Comparison of ENCODE assay signal across 1 cellular context in genomic region chr9:120919639-120920494, GRCh38.
TF ChIP-seq lines count a peak whose summit lies in the region.

No MANE protein-coding gene starts in this region.

TF ChIP-seq in K562, 482 proteins besides CTCF, POLR2A, EP300 and RAD21 (continues in another document):
- TF ChIP-seq CREB1 (IDR thresholded peaks at IDR 0.05) (no peak), CREB1 (CRISPR knock-in tag; IDR thresholded peaks at IDR 0.05) (no peak), SMC3 (conservative IDR thresholded peaks at IDR 0.05; ENCODE audit: insufficient read depth, low read depth, low read length) (no peak), KDM1A (IDR thresholded peaks at IDR 0.05) (0 out of 4 replicates have a peak, but pooled peaks have one; percentile 31 to 37), ZNF282 (CRISPR knock-in tag; IDR thresholded peaks at IDR 0.05) (no peak), CCAR2 (IDR thresholded peaks at IDR 0.05; ENCODE audit: low read depth, low read length) (no peak), SMARCE1 (IDR thresholded peaks at IDR 0.05) (no peak), BCOR (IDR thresholded peaks at IDR 0.05) (peak; percentile 59), SREBF2 (CRISPR knock-in tag; IDR thresholded peaks at IDR 0.05) (no peak), ZNF318 (IDR thresholded peaks at IDR 0.05; ENCODE audit: borderline replicate concordance in 1 of 2, low read depth in 1 of 2) (no peak), NR2C2 (CRISPR knock-in tag; IDR thresholded peaks at IDR 0.05) (no peak), NR2C2 (tag; IDR thresholded peaks at IDR 0.05) (0 out of 2 replicates have a peak, but pooled peaks have one; percentile 19), BRF1 (IDR thresholded peaks at IDR 0.05; ENCODE audit: borderline replicate concordance, extremely low read depth, insufficient read length) (no peak), MEF2D (tag; conservative IDR thresholded peaks at IDR 0.05; ENCODE audit: low read depth) (no peak), ZNF217 (CRISPR knock-in tag; IDR thresholded peaks at IDR 0.05) (no peak), CHD1 (IDR thresholded peaks at IDR 0.05; ENCODE audit: low read length) (no peak), ZNF324 (CRISPR knock-in tag; IDR thresholded peaks at IDR 0.05) (no peak), ZFP36 (IDR thresholded peaks at IDR 0.05; ENCODE audit: low read depth, low read length, partially characterized antibody) (peak; percentile 97), ZNF830 (CRISPR knock-in tag; IDR thresholded peaks at IDR 0.05) (no peak), POLR2H (tag; IDR thresholded peaks at IDR 0.05; ENCODE audit: low read depth) (no peak), ZKSCAN1 (IDR thresholded peaks at IDR 0.05; ENCODE audit: low read depth, low read length) (no peak), RBFOX2 (IDR thresholded peaks at IDR 0.05; ENCODE audit: low read depth, low read length) (no peak), CEBPG (CRISPR knock-in tag; IDR thresholded peaks at IDR 0.05) (peak; percentile 87), CEBPG (tag; conservative IDR thresholded peaks at IDR 0.05 in 1 of 2, IDR thresholded peaks at IDR 0.05 in 1 of 2) (peak; percentile 75 to 92), CEBPB (tag; IDR thresholded peaks at IDR 0.05) (peak; percentile 89), ATF7 (IDR thresholded peaks at IDR 0.05) (peak; percentile 28; the same call in 1 of the 2 replicates), RBM25 (IDR thresholded peaks at IDR 0.05; ENCODE audit: low read depth, low read length, severe bottlenecking) (peak; percentile 59), ZNF436 (CRISPR knock-in tag; IDR thresholded peaks at IDR 0.05) (peak; percentile 54; the same call in 1 of the 2 replicates), TBL1XR1 (IDR thresholded peaks at IDR 0.05; ENCODE audit: low read length in 2 of 2) (no peak), WHSC1 (IDR thresholded peaks at IDR 0.05; ENCODE audit: low read length) (no peak), ZKSCAN3 (CRISPR knock-in tag; IDR thresholded peaks at IDR 0.05) (no peak), ATF3 (IDR thresholded peaks at IDR 0.05) (peak; percentile 91), ATF3 (CRISPR knock-in tag; conservative IDR thresholded peaks at IDR 0.05) (no peak), ZKSCAN8 (CRISPR knock-in tag; IDR thresholded peaks at IDR 0.05) (no peak), BRF2 (IDR thresholded peaks at IDR 0.05; ENCODE audit: borderline replicate concordance, insufficient read depth, insufficient read length) (no peak), JUN (IDR thresholded peaks at IDR 0.05; ENCODE audit: borderline replicate concordance, low read depth, low read length) (no peak), JUN (CRISPR knock-in tag; IDR thresholded peaks at IDR 0.05; ENCODE audit: borderline replicate concordance) (no peak), MEIS2 (IDR thresholded peaks at IDR 0.05; ENCODE audit: partially characterized antibody) (no peak), STAT5A (IDR thresholded peaks at IDR 0.05; ENCODE audit: borderline replicate concordance, low read length) (no peak), CBX1 (IDR thresholded peaks at IDR 0.05; ENCODE audit: low read depth) (no peak), RHOXF2B (CRISPR knock-in tag; conservative IDR thresholded peaks at IDR 0.05) (no peak)
- TF ChIP-seq, protein P1, sequence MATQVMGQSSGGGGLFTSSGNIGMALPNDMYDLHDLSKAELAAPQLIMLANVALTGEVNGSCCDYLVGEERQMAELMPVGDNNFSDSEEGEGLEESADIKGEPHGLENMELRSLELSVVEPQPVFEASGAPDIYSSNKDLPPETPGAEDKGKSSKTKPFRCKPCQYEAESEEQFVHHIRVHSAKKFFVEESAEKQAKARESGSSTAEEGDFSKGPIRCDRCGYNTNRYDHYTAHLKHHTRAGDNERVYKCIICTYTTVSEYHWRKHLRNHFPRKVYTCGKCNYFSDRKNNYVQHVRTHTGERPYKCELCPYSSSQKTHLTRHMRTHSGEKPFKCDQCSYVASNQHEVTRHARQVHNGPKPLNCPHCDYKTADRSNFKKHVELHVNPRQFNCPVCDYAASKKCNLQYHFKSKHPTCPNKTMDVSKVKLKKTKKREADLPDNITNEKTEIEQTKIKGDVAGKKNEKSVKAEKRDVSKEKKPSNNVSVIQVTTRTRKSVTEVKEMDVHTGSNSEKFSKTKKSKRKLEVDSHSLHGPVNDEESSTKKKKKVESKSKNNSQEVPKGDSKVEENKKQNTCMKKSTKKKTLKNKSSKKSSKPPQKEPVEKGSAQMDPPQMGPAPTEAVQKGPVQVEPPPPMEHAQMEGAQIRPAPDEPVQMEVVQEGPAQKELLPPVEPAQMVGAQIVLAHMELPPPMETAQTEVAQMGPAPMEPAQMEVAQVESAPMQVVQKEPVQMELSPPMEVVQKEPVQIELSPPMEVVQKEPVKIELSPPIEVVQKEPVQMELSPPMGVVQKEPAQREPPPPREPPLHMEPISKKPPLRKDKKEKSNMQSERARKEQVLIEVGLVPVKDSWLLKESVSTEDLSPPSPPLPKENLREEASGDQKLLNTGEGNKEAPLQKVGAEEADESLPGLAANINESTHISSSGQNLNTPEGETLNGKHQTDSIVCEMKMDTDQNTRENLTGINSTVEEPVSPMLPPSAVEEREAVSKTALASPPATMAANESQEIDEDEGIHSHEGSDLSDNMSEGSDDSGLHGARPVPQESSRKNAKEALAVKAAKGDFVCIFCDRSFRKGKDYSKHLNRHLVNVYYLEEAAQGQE (CRISPR knock-in tag; IDR thresholded peaks at IDR 0.05; ENCODE audit: low read depth) = no peak
- TF ChIP-seq, protein P2, sequence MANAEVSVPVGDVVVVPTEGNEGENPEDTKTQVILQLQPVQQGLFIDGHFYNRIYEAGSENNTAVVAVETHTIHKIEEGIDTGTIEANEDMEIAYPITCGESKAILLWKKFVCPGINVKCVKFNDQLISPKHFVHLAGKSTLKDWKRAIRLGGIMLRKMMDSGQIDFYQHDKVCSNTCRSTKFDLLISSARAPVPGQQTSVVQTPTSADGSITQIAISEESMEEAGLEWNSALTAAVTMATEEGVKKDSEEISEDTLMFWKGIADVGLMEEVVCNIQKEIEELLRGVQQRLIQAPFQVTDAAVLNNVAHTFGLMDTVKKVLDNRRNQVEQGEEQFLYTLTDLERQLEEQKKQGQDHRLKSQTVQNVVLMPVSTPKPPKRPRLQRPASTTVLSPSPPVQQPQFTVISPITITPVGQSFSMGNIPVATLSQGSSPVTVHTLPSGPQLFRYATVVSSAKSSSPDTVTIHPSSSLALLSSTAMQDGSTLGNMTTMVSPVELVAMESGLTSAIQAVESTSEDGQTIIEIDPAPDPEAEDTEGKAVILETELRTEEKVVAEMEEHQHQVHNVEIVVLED (CRISPR knock-in tag; IDR thresholded peaks at IDR 0.05) = no peak
- TF ChIP-seq, protein P3, sequence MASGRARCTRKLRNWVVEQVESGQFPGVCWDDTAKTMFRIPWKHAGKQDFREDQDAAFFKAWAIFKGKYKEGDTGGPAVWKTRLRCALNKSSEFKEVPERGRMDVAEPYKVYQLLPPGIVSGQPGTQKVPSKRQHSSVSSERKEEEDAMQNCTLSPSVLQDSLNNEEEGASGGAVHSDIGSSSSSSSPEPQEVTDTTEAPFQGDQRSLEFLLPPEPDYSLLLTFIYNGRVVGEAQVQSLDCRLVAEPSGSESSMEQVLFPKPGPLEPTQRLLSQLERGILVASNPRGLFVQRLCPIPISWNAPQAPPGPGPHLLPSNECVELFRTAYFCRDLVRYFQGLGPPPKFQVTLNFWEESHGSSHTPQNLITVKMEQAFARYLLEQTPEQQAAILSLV (tag; IDR thresholded peaks at IDR 0.05) = peak; percentile 19; the same call in 1 of the 2 replicates
- TF ChIP-seq, protein P4, sequence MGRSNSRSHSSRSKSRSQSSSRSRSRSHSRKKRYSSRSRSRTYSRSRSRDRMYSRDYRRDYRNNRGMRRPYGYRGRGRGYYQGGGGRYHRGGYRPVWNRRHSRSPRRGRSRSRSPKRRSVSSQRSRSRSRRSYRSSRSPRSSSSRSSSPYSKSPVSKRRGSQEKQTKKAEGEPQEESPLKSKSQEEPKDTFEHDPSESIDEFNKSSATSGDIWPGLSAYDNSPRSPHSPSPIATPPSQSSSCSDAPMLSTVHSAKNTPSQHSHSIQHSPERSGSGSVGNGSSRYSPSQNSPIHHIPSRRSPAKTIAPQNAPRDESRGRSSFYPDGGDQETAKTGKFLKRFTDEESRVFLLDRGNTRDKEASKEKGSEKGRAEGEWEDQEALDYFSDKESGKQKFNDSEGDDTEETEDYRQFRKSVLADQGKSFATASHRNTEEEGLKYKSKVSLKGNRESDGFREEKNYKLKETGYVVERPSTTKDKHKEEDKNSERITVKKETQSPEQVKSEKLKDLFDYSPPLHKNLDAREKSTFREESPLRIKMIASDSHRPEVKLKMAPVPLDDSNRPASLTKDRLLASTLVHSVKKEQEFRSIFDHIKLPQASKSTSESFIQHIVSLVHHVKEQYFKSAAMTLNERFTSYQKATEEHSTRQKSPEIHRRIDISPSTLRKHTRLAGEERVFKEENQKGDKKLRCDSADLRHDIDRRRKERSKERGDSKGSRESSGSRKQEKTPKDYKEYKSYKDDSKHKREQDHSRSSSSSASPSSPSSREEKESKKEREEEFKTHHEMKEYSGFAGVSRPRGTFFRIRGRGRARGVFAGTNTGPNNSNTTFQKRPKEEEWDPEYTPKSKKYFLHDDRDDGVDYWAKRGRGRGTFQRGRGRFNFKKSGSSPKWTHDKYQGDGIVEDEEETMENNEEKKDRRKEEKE (IDR thresholded peaks at IDR 0.05; ENCODE audit: borderline replicate concordance in 1 of 2, control insufficient read depth in 1 of 2, low read depth in 2 of 2, low read length in 1 of 2) = no peak
